Comparison of ENCODE assay signal across 10 cellular contexts in genomic region chr17:77125432-77125901, GRCh38. TPM values are rescaled to one million over a fixed set of nuclear protein-coding genes. Genes with fewer than 3 reads are reported as not detected.
DNase-seq lines count a peak whose midpoint lies in the region; ATAC-seq and TF ChIP-seq lines count a peak whose summit lies in the region.
"Had no signal": no experiment of that assay in that cellular context is flagged by ENCODE, and none has a peak within 500 bp of the region (broad histone marks: within the 10 kb centered on the region; RNA-seq: fewer than 3 reads in every experiment).

No MANE protein-coding gene starts in this region.

- no peaks in the 10 kb centered on the region for H3K27me3 Mint-ChIP-seq in T-helper 1 cell treated with Interleukin-12 subunit alpha and Interleukin-12 subunit beta and Interleukin-4 antibody, amounts not matched to agents 30 μg/mL and 1 μg/mL, for 36 hours (ENCODE audit: low read depth)

- DNase-seq in T-helper 1 cell = no peak
- peak; percentile 77 for DNase-seq in T1000 (lab: John Stamatoyannopoulos, UW)
- DNase-seq in foreskin keratinocyte = peak; percentile 99 to 100
- no peak for DNase-seq in activated naive CD4-positive, alpha-beta T cell treated with anti-CD3 and anti-CD28 coated beads, Interleukin-2, amount 50 U/mL, for 16 hours
- DNase-seq in upper lobe of right lung = no peak
- DNase-seq in BE2C = no peak
- DNase-seq: colonic mucosa had no signal

- peaks cover 37% of the 10 kb centered on the region for H3K4me1 Mint-ChIP-seq in T-helper 1 cell treated with Interleukin-12 subunit alpha and Interleukin-12 subunit beta and Interleukin-4 antibody, amounts not matched to agents 30 μg/mL and 1 μg/mL, for 36 hours (ENCODE audit: low read depth)

- no peak overlapping the region for H3K4me3 ChIP-seq in stomach smooth muscle (ENCODE audit: low read length in 2 of 2)
- no peak overlapping the region for H3K4me3 ChIP-seq in upper lobe of right lung
- H3K4me3 ChIP-seq in BE2C (ENCODE audit: low read depth, low read length) = no peak overlapping the region
- H3K4me3 ChIP-seq: colonic mucosa, thoracic aorta had no signal

- intact Hi-C loops in upper lobe of right lung (cut with DNase I) = no loop called here

- H3K4me1 ChIP-seq in foreskin keratinocyte (peaks cover 37% of the 10 kb centered on the region), stomach smooth muscle (ENCODE audit: control insufficient read depth, insufficient read depth, low read length) (peaks cover 15% of the 10 kb centered on the region), upper lobe of right lung (peaks cover 37% of the 10 kb centered on the region), BE2C (no peaks in the 10 kb centered on the region)
- H3K4me1 ChIP-seq: colonic mucosa had no signal

- peak overlapping the region; percentile 36 for H3K27ac Mint-ChIP-seq in T-helper 1 cell treated with Interleukin-12 subunit alpha and Interleukin-12 subunit beta and Interleukin-4 antibody, amounts not matched to agents 30 μg/mL and 1 μg/mL, for 36 hours

- H3K9me3 ChIP-seq in stomach smooth muscle (ENCODE audit: control insufficient read depth in 2 of 2, low read length in 2 of 2) (no peaks in the 10 kb centered on the region), upper lobe of right lung (no peaks in the 10 kb centered on the region), BE2C (no peaks in the 10 kb centered on the region)
- H3K9me3 ChIP-seq: colonic mucosa, thoracic aorta had no signal

- no peaks in the 10 kb centered on the region for H3K9me3 Mint-ChIP-seq in T-helper 1 cell treated with Interleukin-12 subunit alpha and Interleukin-12 subunit beta and Interleukin-4 antibody, amounts not matched to agents 30 μg/mL and 1 μg/mL, for 36 hours

- TF ChIP-seq CTCF in foreskin keratinocyte (conservative IDR thresholded peaks at IDR 0.05) = no peak
- no peak for TF ChIP-seq CTCF in upper lobe of right lung (IDR thresholded peaks at IDR 0.05)
- TF ChIP-seq CTCF in BE2C (IDR thresholded peaks at IDR 0.05; ENCODE audit: low read depth, low read length) = no peak

- no peak overlapping the region for H3K9ac ChIP-seq in stomach smooth muscle (ENCODE audit: low read length in 2 of 2)

- peak overlapping the region; percentile 4 for H3K4me3 Mint-ChIP-seq in T-helper 1 cell treated with Interleukin-12 subunit alpha and Interleukin-12 subunit beta and Interleukin-4 antibody, amounts not matched to agents 30 μg/mL and 1 μg/mL, for 36 hours

- H3K27me3 ChIP-seq in foreskin keratinocyte (no peaks in the 10 kb centered on the region), stomach smooth muscle (ENCODE audit: control insufficient read depth in 1 of 2, insufficient read depth in 2 of 2, low read length in 2 of 2) (peaks cover 0 to 2% of the 10 kb centered on the region in 2 donors), upper lobe of right lung (no peaks in the 10 kb centered on the region), BE2C (no peaks in the 10 kb centered on the region)
- H3K27me3 ChIP-seq: colonic mucosa had no signal

- H3K27ac ChIP-seq in foreskin keratinocyte = peak overlapping the region; percentile 13
- H3K27ac ChIP-seq in stomach smooth muscle (ENCODE audit: low read length) = peak overlapping the region; percentile 18
- no peak overlapping the region for H3K27ac ChIP-seq in upper lobe of right lung

- peaks cover 3% of the 10 kb centered on the region for H3K36me3 Mint-ChIP-seq in T-helper 1 cell treated with Interleukin-12 subunit alpha and Interleukin-12 subunit beta and Interleukin-4 antibody, amounts not matched to agents 30 μg/mL and 1 μg/mL, for 36 hours (ENCODE audit: low read depth)

- H3K36me3 ChIP-seq in stomach smooth muscle (ENCODE audit: control insufficient read depth in 2 of 2, insufficient read depth in 2 of 2, low read length in 2 of 2) (no peaks in the 10 kb centered on the region), upper lobe of right lung (no peaks in the 10 kb centered on the region), BE2C (no peaks in the 10 kb centered on the region)
- H3K36me3 ChIP-seq: colonic mucosa, thoracic aorta had no signal

- ATAC-seq in foreskin keratinocyte (peak; percentile 86), upper lobe of right lung (no peak)

RNA-seq across cellular contexts. Expression of gene SEC14L1, which starts 15.3 kb away (rescaled TPM):
- 36.9 and 53.3 TPM in 2 replicates for total RNA-seq in foreskin keratinocyte
- polyA plus RNA-seq in foreskin keratinocyte = 20.2 and 24.2 TPM in 2 replicates
- total RNA-seq in upper lobe of right lung = 144 TPM
- polyA plus RNA-seq in BE2C (2012; ENCODE audit: insufficient read depth, insufficient read length, low read depth) = 36.1 TPM

Comparison
In these comparisons a context has a peak if more than half of its experiments do, and no peak if none do; other contexts are left out.
1. DNase-seq: peak in T1000 (single experiment) and foreskin keratinocyte (2 of 2); none in T-helper 1 cell (0 of 5), activated naive CD4-positive, alpha-beta T cell treated with anti-CD3 and anti-CD28 coated beads, Interleukin-2, amount 50 U/mL, for 16 hours (single experiment), upper lobe of right lung (single experiment) and BE2C (single experiment).